8 cellular contexts compared by ENCODE assay signal in the genomic region with DNA sequence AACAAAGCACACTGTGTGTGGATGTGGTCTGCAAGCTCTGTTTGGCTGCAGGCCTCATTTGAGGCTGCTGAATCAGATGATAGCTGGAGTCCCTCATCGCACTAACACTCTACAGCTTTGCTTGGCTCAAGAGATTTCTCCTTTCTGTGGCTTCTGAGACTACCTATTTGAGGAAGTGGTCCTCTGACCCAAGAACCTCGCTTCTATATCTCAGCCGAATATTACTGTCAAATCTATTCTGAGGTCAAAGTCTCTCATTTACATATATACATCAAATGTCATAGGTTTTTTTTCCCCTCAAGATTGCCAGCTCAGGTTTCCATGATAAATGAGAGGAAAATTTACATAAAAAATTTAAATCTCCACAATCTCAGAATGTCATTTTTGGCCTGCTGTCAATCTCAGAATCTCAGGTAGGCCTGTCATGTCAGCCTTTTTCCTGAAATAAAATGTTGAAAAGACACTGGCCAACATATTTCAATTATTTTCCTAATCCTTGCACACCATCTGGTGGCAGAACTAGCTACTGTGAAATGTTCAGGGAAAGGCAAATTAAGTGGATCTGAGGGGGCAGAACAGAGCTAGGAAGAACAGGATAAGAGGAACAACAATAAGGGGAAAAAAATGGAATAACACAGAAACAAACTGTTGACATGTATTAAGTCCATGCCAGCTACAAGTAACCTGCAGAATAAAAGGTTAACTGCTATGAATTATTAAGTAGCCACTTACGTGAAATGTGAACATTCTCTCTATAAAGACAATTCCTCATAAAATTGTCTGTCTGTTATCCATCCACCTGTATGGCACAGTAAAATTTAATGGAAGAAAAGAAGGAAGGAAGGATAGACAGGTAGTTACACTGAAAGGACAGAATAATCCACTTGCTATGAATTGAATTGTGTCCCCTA. TPM values are rescaled to one million over a fixed set of nuclear protein-coding genes. Genes with fewer than 3 reads are reported as not detected.
DNase-seq lines count a peak whose midpoint lies in the region; ATAC-seq, FAIRE-seq and TF ChIP-seq lines count a peak whose summit lies in the region.

No MANE protein-coding gene starts in this region.

- H3F3A ChIP-seq in DOHH2 (ENCODE audit: control insufficient read depth, insufficient read depth), result no peaks in the 10 kb centered on the region

- no peak overlapping the region for H3K56ac ChIP-seq in H1 (replicated peaks; ENCODE audit: insufficient read length, low read depth, low read length)

- H4K5ac ChIP-seq in H1 (ENCODE audit: insufficient read length, low read depth, low read length), result no peak overlapping the region

- CTCF ChIA-PET in H1 (lab: Charles Lee; ENCODE audit: partially characterized antibody), result interaction anchor here (0.6 to 4.0 kb wide), 36 partner anchors 10 to 826 kb away, joined by 3 to 16 read pairs (median 4); a partner anchor contains a TSS

- H2BK120ac ChIP-seq in H1 (replicated peaks; ENCODE audit: low read depth, low read length), result no peak overlapping the region

- H3K4me1 ChIP-seq in DOHH2 (ENCODE audit: control insufficient read depth, low read length) (peaks cover 23% of the 10 kb centered on the region), H1 (replicated peaks in 1 of 4; ENCODE audit: control insufficient read depth in 3 of 4, insufficient read depth in 4 of 4, low read length in 3 of 4) (no peaks in the 10 kb centered on the region)

- H3K9me2 ChIP-seq in DOHH2 (replicated peaks; ENCODE audit: control insufficient read depth, low read length), result no peaks in the 10 kb centered on the region

- no peak overlapping the region for H3K18ac ChIP-seq in H1 (ENCODE audit: extremely low read depth, low read length)

- H4K91ac ChIP-seq in H1 (replicated peaks; ENCODE audit: insufficient read length, low read length), result no peak overlapping the region

- peak; percentile 34 for TF ChIP-seq CTCF in DOHH2 (IDR thresholded peaks at IDR 0.05; ENCODE audit: low read depth, low read length, poor library complexity, severe bottlenecking)
- peak in 2 of 3 experiments; percentile 32 to 37; a peak in 2 of 4 replicates for TF ChIP-seq CTCF in H1 (IDR thresholded peaks at IDR 0.05; ENCODE audit: control extremely low read depth in 1 of 3, insufficient read depth in 1 of 3, low read depth in 1 of 3, low read length in 3 of 3)

- peak; percentile 65 to 66 for TF ChIP-seq RAD21 in H1 (IDR thresholded peaks at IDR 0.05 in 1 of 2, conservative IDR thresholded peaks at IDR 0.05 in 1 of 2; ENCODE audit: low read depth in 2 of 2, low read length in 2 of 2)

- TF ChIP-seq EP300 in H1 (IDR thresholded peaks at IDR 0.05; ENCODE audit: borderline replicate concordance in 1 of 2, low read depth in 2 of 2, low read length in 2 of 2), result no peak

- H3K9me3 ChIP-seq in DOHH2 (ENCODE audit: control insufficient read depth, insufficient read depth, low read length), result no peaks in the 10 kb centered on the region
- no peaks in the 10 kb centered on the region for H3K9me3 ChIP-seq in H1 (ENCODE audit: insufficient read depth in 2 of 2, low read depth in 1 of 2, low read length in 1 of 2)

- peak; percentile 23 for DNase-seq in NCI-H82 treated with DMSO at 0.1 percent for 48 hours (lab: John Stamatoyannopoulos, UW; ENCODE audit: unreplicated experiment)
- no peak for DNase-seq in H1 (ENCODE audit: low read depth in 1 of 2, low spot score in 2 of 2)
- peak; percentile 77 for DNase-seq in myocyte (ENCODE audit: low read depth)
- DNase-seq in activated CD4-positive, alpha-beta T cell treated with anti-CD3 and anti-CD28 coated beads, Interleukin-2, amount 50 U/mL, for 4 hours, result no peak
- no peak for DNase-seq in activated T-cell treated with anti-CD3 and anti-CD28 coated beads, Interleukin-2, amount 50 U/mL, for 1 hour

- H3K27me3 ChIP-seq in DOHH2 (ENCODE audit: control insufficient read depth, low read length) (no peaks in the 10 kb centered on the region), H1 (replicated peaks in 1 of 4; ENCODE audit: control insufficient read depth in 3 of 4, extremely low read depth in 1 of 4, insufficient read depth in 3 of 4, low read length in 3 of 4) (no peaks in the 10 kb centered on the region)

- no peak overlapping the region for H3K14ac ChIP-seq in H1 (ENCODE audit: insufficient read length)

- H3K27ac ChIP-seq in DOHH2 (ENCODE audit: low read depth, low read length), result peak overlapping the region; percentile 6
- H3K27ac ChIP-seq in H1 (ENCODE audit: low read depth, low read length), result no peak overlapping the region

- no peak overlapping the region for H3K23ac ChIP-seq in H1 (ENCODE audit: insufficient read length)

- no peak overlapping the region for H2AK5ac ChIP-seq in H1 (ENCODE audit: low read depth, low read length)

- H3K36me3 ChIP-seq in DOHH2 (ENCODE audit: control insufficient read depth, low read length) (no peaks in the 10 kb centered on the region), H1 (ENCODE audit: control insufficient read depth in 2 of 4, insufficient read depth in 4 of 4, low read length in 3 of 4) (no peaks in the 10 kb centered on the region)

- no peak overlapping the region for H3K4ac ChIP-seq in H1 (replicated peaks; ENCODE audit: insufficient read length, low read depth, low read length)

- H4K20me1 ChIP-seq in DOHH2 (ENCODE audit: control insufficient read depth, insufficient read depth, low read depth, low read length) (no peaks in the 10 kb centered on the region), H1 (replicated peaks in 1 of 2; ENCODE audit: control insufficient read depth in 1 of 2, insufficient read depth in 2 of 2, low read length in 2 of 2) (no peaks in the 10 kb centered on the region)

- H2BK12ac ChIP-seq in H1 (ENCODE audit: low read depth, low read length), result no peak overlapping the region

- peak; percentile 99 for ATAC-seq in GM19452 (IDR thresholded peaks at IDR 0.05; ENCODE audit: unreplicated experiment)
- peak; percentile 99 for ATAC-seq in HG03354 (IDR thresholded peaks at IDR 0.05; ENCODE audit: poor library complexity, severe bottlenecking, unreplicated experiment)

- TF ChIP-seq POLR2A in H1 (IDR thresholded peaks at IDR 0.05; ENCODE audit: control extremely low read depth in 1 of 2, low read depth in 2 of 2, low read length in 2 of 2), result no peak

- no peak overlapping the region for H2BK5ac ChIP-seq in H1 (ENCODE audit: low read depth, low read length)

- H4K8ac ChIP-seq in H1 (ENCODE audit: extremely low read depth, insufficient read depth, low read length), result no peak overlapping the region

- no peaks in the 10 kb centered on the region; the same call in 1 of the 2 replicates for H3K79me1 ChIP-seq in H1 (ENCODE audit: low read depth, low read length)

- H3K4me3 ChIP-seq in DOHH2 (ENCODE audit: low read length) (peak overlapping the region; percentile 18; the same call in 1 of the 2 replicates), H1 (ENCODE audit: extremely low read depth in 1 of 4, insufficient read depth in 2 of 4, low read depth in 3 of 4, low read length in 4 of 4) (no peak overlapping the region)

- POLR2A ChIA-PET in H1 (lab: Charles Lee; ENCODE audit: partially characterized antibody), result interaction anchor here (0.6 kb wide), 1 partner anchor 122 kb away, joined by 3 read pairs; no protein-coding TSS in a partner anchor

- H3K4me2 ChIP-seq in DOHH2 (ENCODE audit: low read length) (peak overlapping the region; percentile 40), H1 (ENCODE audit: insufficient read depth in 1 of 2, low read depth in 2 of 2, low read length in 2 of 2) (no peak overlapping the region)

- WGBS in H1 (ENCODE audit: extremely low coverage in 1 of 2, insufficient coverage in 1 of 2, insufficient read length in 1 of 2, insufficient replicate concordance in 2 of 2, low coverage in 1 of 2, low lambda C conversion rate in 2 of 2, missing lambda C conversion rate in 1 of 2), 2 experiments, result 94% methylated on average over 4 of the region's 4 CpGs; no CpG with 5 or more reads in 1 of the 2 experiments

- no peak overlapping the region for H2BK20ac ChIP-seq in H1 (ENCODE audit: low read length)

- H3K79me2 ChIP-seq in DOHH2 (ENCODE audit: control insufficient read depth, low read length) (peaks cover 4% of the 10 kb centered on the region), H1 (ENCODE audit: control insufficient read depth in 1 of 2, insufficient read depth in 2 of 2, low read length in 2 of 2) (peaks cover 0 to 8% of the 10 kb centered on the region in 2 experiments; a peak in 1 of 4 replicates)

- H3K23me2 ChIP-seq in H1 (ENCODE audit: low read depth, low read length), result no peaks in the 10 kb centered on the region

- H2AFZ ChIP-seq in H1 (ENCODE audit: low read length), result no peak overlapping the region

- no peak overlapping the region for H2BK15ac ChIP-seq in H1 (ENCODE audit: low read length)

- H3K9ac ChIP-seq in H1 (replicated peaks in 1 of 4; ENCODE audit: extremely low read depth in 1 of 4, low read depth in 3 of 4, low read length in 3 of 4), result no peak overlapping the region

- FAIRE-seq in H1 (lab: Jason Lieb, UNC), result no peak

TF ChIP-seq in H1, 55 proteins besides CTCF, POLR2A, EP300 and RAD21 (continues in another document):
- TF ChIP-seq ASH2L (IDR thresholded peaks at IDR 0.05; ENCODE audit: low read length), result no peak
- TF ChIP-seq KDM4A (IDR thresholded peaks at IDR 0.05; ENCODE audit: low read depth, low read length, severe bottlenecking), result no peak
- TF ChIP-seq, protein P1, sequence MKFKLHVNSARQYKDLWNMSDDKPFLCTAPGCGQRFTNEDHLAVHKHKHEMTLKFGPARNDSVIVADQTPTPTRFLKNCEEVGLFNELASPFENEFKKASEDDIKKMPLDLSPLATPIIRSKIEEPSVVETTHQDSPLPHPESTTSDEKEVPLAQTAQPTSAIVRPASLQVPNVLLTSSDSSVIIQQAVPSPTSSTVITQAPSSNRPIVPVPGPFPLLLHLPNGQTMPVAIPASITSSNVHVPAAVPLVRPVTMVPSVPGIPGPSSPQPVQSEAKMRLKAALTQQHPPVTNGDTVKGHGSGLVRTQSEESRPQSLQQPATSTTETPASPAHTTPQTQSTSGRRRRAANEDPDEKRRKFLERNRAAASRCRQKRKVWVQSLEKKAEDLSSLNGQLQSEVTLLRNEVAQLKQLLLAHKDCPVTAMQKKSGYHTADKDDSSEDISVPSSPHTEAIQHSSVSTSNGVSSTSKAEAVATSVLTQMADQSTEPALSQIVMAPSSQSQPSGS (IDR thresholded peaks at IDR 0.05; ENCODE audit: low read length), result no peak

RNA-seq across cellular contexts. Expression of a gene that starts 39.3 kb away (rescaled TPM):
- 19.7 and 20.2 TPM in 2 replicates for total RNA-seq in H1 (2021; fragmentation: NEBNext Ultra II Directional; extraction: Animal tissue kit (Norgen Biotek cat#: 25700))
- polyA plus RNA-seq in H1 (2011; rRNA removed), result 2.9 and 3.9 TPM in 2 replicates
- polyA plus RNA-seq in H1 (2011; cell fraction: cytosol; rRNA removed), result 6.2 TPM
- polyA plus RNA-seq in H1 (2011; cell fraction: nucleus; rRNA removed), result 2.0 TPM
- polyA plus RNA-seq in H1 (2012, experiment 1 of 2), result 7.5 to 9.6 TPM (median 9.0 TPM) in 4 replicates
- polyA plus RNA-seq in H1 (2012, experiment 2 of 2), result 6.5 TPM
- 9.1 TPM for polyA plus RNA-seq in H1 (2013, experiment 1 of 2)
- polyA plus RNA-seq in H1 (2013, experiment 2 of 2), result 10.2 TPM
- 3.7 and 4.7 TPM in 2 replicates for polyA minus RNA-seq in H1 (2011; rRNA and poly(A)+ RNA removed)
- 14.2 TPM for polyA minus RNA-seq in H1 (2011; cell fraction: cytosol; rRNA and poly(A)+ RNA removed)
- 10.2 TPM for polyA minus RNA-seq in H1 (2011; cell fraction: nucleus; rRNA and poly(A)+ RNA removed)
- 0.11 and 0.16 TPM in 2 replicates for total RNA-seq in myocyte
- polyA plus RNA-seq in myocyte (2012), result 1.0 TPM

Comparison
In these comparisons a context has a peak if more than half of its experiments do, and no peak if none do; other contexts are left out.
1. DNase-seq: peak in NCI-H82 treated with DMSO at 0.1 percent for 48 hours (single experiment) and myocyte (single experiment); none in H1 (0 of 2), activated CD4-positive, alpha-beta T cell treated with anti-CD3 and anti-CD28 coated beads, Interleukin-2, amount 50 U/mL, for 4 hours (0 of 2) and activated T-cell treated with anti-CD3 and anti-CD28 coated beads, Interleukin-2, amount 50 U/mL, for 1 hour (single experiment).
2. RNA of a gene that starts 39.3 kb away (total RNA-seq): 19.7 to 20.2 TPM in H1; 0.11 to 0.16 TPM in myocyte; every median in the first group is over 10 times any median in the second.